Comparison of ENCODE assay signal across 1 cellular context in the genomic region with DNA sequence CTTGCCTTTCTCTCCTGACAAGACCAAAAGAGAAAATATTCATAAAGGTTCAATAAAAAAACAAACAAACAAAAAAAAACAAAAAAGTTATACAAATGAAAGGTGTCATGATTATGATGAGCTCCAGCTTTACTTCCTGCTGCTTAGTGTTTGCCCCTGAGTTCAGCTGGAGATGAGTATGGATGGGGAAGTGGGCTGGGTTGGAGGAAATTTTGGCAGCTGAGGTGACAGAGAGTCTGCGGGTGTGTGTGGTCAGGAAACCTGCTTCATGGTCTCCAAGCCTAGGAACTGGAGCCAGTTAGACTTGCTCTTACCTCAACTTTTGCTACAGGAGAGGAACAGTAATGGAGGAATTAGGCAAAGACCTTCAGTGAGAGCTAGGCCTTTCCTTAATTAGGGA.
TF ChIP-seq lines count a peak whose summit lies in the region.

No MANE protein-coding gene starts in this region.

TF ChIP-seq in WTC11, 78 proteins besides CTCF, POLR2A, EP300 and RAD21 (continued from another document):
- TF ChIP-seq, protein P1, sequence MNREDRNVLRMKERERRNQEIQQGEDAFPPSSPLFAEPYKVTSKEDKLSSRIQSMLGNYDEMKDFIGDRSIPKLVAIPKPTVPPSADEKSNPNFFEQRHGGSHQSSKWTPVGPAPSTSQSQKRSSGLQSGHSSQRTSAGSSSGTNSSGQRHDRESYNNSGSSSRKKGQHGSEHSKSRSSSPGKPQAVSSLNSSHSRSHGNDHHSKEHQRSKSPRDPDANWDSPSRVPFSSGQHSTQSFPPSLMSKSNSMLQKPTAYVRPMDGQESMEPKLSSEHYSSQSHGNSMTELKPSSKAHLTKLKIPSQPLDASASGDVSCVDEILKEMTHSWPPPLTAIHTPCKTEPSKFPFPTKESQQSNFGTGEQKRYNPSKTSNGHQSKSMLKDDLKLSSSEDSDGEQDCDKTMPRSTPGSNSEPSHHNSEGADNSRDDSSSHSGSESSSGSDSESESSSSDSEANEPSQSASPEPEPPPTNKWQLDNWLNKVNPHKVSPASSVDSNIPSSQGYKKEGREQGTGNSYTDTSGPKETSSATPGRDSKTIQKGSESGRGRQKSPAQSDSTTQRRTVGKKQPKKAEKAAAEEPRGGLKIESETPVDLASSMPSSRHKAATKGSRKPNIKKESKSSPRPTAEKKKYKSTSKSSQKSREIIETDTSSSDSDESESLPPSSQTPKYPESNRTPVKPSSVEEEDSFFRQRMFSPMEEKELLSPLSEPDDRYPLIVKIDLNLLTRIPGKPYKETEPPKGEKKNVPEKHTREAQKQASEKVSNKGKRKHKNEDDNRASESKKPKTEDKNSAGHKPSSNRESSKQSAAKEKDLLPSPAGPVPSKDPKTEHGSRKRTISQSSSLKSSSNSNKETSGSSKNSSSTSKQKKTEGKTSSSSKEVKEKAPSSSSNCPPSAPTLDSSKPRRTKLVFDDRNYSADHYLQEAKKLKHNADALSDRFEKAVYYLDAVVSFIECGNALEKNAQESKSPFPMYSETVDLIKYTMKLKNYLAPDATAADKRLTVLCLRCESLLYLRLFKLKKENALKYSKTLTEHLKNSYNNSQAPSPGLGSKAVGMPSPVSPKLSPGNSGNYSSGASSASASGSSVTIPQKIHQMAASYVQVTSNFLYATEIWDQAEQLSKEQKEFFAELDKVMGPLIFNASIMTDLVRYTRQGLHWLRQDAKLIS (CRISPR knock-in tag; IDR thresholded peaks at IDR 0.05; ENCODE audit: borderline replicate concordance) = no peak
- TF ChIP-seq, protein P2, sequence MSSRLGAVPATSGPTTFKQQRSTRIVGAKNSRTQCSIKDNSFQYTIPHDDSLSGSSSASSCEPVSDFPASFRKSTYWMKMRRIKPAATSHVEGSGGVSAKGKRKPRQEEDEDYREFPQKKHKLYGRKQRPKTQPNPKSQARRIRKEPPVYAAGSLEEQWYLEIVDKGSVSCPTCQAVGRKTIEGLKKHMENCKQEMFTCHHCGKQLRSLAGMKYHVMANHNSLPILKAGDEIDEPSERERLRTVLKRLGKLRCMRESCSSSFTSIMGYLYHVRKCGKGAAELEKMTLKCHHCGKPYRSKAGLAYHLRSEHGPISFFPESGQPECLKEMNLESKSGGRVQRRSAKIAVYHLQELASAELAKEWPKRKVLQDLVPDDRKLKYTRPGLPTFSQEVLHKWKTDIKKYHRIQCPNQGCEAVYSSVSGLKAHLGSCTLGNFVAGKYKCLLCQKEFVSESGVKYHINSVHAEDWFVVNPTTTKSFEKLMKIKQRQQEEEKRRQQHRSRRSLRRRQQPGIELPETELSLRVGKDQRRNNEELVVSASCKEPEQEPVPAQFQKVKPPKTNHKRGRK (CRISPR knock-in tag; IDR thresholded peaks at IDR 0.05; ENCODE audit: borderline replicate concordance) = no peak
- no peak for TF ChIP-seq SOX15 (CRISPR knock-in tag; IDR thresholded peaks at IDR 0.05)
TF ChIP-seq in WTC11: peak in this region for 0.
